In genomic region chr19:55643003-55643732, GRCh38 we compare ENCODE assay signal across 8 cellular contexts. TPM values are rescaled to one million over a fixed set of nuclear protein-coding genes. Genes with fewer than 3 reads are reported as not detected.
DNase-seq lines count a peak whose midpoint lies in the region; ATAC-seq, FAIRE-seq and TF ChIP-seq lines count a peak whose summit lies in the region.

ZNF581 (plus strand) TSS chr19:55643649; CDS start chr19:55644572, 923 bp downstream.

- peak within 1 kb of the TSS; percentile 62 to 96 for H3K4me3 ChIP-seq in esophagus (ENCODE audit: low read depth in 1 of 2, low read length in 2 of 2)
- H3K4me3 ChIP-seq in mucosa of stomach (ENCODE audit: low read length), result peak within 1 kb of the TSS; percentile 63

- peak; percentile 61 to 64 for ATAC-seq in activated T-cell treated with anti-CD3 and anti-CD28 coated beads, Interleukin-2, amount 50 U/mL, for 4 hours
- no peak for ATAC-seq in HG02970 (IDR thresholded peaks at IDR 0.05; ENCODE audit: low FRiP score, unreplicated experiment)

- peak; percentile 92 for DNase-seq in GM13977 (ENCODE audit: low spot score)
- peak; percentile 63 for DNase-seq in HTR-8/SVneo (ENCODE audit: insufficient read length, low spot score)
- peak; percentile 76 for DNase-seq in activated T-cell treated with anti-CD3 and anti-CD28 coated beads, Interleukin-2, amount 50 U/mL, for 4 hours
- DNase-seq in stimulated activated CD8-positive, alpha-beta memory T cell treated with anti-CD3 and anti-CD28 coated beads, Interleukin-7, amount 100 ng/mL, for 24 hours (ENCODE audit: low read depth), result peak; percentile 71

- peaks cover 7 to 18% of the 10 kb centered on the region in 2 donors for H3K4me1 ChIP-seq in esophagus (ENCODE audit: control insufficient read depth in 2 of 2, insufficient read depth in 2 of 2, low read length in 1 of 2)
- peaks cover 48% of the 10 kb centered on the region for H3K4me1 ChIP-seq in mucosa of stomach (ENCODE audit: control insufficient read depth, insufficient read depth, low read length)

- H3K36me3 ChIP-seq in esophagus (ENCODE audit: control insufficient read depth in 2 of 2, insufficient read depth in 2 of 2, low read length in 1 of 2), result peaks cover 0 to 11% of the 10 kb centered on the region in 2 donors
- no peaks in the 10 kb centered on the region for H3K36me3 ChIP-seq in mucosa of stomach (ENCODE audit: control insufficient read depth, insufficient read depth, low read length)

- no peaks in the 10 kb centered on the region for H3K27me3 Mint-ChIP-seq in activated T-cell treated with anti-CD3 and anti-CD28 coated beads, Interleukin-2, amount 50 U/mL, for 4 hours (ENCODE audit: low read depth)

- H3K36me3 Mint-ChIP-seq in activated T-cell treated with anti-CD3 and anti-CD28 coated beads, Interleukin-2, amount 50 U/mL, for 4 hours (ENCODE audit: insufficient read depth), result peaks cover 15% of the 10 kb centered on the region

- 2% methylated on average over 42 of the region's 42 CpGs for WGBS in esophagus, 2 donors

- peaks cover 46% of the 10 kb centered on the region for H3K4me1 Mint-ChIP-seq in activated T-cell treated with anti-CD3 and anti-CD28 coated beads, Interleukin-2, amount 50 U/mL, for 4 hours (ENCODE audit: low read depth)

- H3K9me3 ChIP-seq in esophagus (ENCODE audit: control insufficient read depth in 2 of 2, insufficient read depth in 1 of 2, low read depth in 1 of 2, low read length in 1 of 2), result no peaks in the 10 kb centered on the region
- H3K9me3 ChIP-seq in mucosa of stomach (ENCODE audit: control insufficient read depth, low read length), result no peaks in the 10 kb centered on the region

- peak within 1 kb of the TSS; percentile 96 for H3K4me3 Mint-ChIP-seq in activated T-cell treated with anti-CD3 and anti-CD28 coated beads, Interleukin-2, amount 50 U/mL, for 4 hours

- peak within 1 kb of the TSS; percentile 78 for H3K9ac ChIP-seq in mucosa of stomach (ENCODE audit: low read length)

- TF ChIP-seq CTCF in GM13977 (IDR thresholded peaks at IDR 0.05; ENCODE audit: extremely low read depth, insufficient read depth, missing control alignments), result no peak

- peak; percentile 64 for FAIRE-seq in HTR-8/SVneo (lab: Jason Lieb, UNC)

- peak within 1 kb of the TSS; percentile 86 to 88 for H3K27ac ChIP-seq in esophagus (ENCODE audit: low read depth in 2 of 2, low read length in 1 of 2)

- in situ Hi-C loops in GM13977 (cut with MboI; ENCODE audit: low pct_unique_long_range_greater_than_20kb, low sequenced_read_pairs, unreplicated experiment), result no loop called here

- H3K27me3 ChIP-seq in esophagus (ENCODE audit: control insufficient read depth in 1 of 2, insufficient read depth in 2 of 2, low read length in 2 of 2) (no peaks in the 10 kb centered on the region), mucosa of stomach (ENCODE audit: control insufficient read depth, insufficient read depth, low read length) (no peaks in the 10 kb centered on the region)

- peaks cover 3% of the 10 kb centered on the region for H3K9me3 Mint-ChIP-seq in activated T-cell treated with anti-CD3 and anti-CD28 coated beads, Interleukin-2, amount 50 U/mL, for 4 hours

TF ChIP-seq in PFSK-1, 5 proteins besides CTCF, POLR2A, EP300 and RAD21:
- TF ChIP-seq, protein P1, sequence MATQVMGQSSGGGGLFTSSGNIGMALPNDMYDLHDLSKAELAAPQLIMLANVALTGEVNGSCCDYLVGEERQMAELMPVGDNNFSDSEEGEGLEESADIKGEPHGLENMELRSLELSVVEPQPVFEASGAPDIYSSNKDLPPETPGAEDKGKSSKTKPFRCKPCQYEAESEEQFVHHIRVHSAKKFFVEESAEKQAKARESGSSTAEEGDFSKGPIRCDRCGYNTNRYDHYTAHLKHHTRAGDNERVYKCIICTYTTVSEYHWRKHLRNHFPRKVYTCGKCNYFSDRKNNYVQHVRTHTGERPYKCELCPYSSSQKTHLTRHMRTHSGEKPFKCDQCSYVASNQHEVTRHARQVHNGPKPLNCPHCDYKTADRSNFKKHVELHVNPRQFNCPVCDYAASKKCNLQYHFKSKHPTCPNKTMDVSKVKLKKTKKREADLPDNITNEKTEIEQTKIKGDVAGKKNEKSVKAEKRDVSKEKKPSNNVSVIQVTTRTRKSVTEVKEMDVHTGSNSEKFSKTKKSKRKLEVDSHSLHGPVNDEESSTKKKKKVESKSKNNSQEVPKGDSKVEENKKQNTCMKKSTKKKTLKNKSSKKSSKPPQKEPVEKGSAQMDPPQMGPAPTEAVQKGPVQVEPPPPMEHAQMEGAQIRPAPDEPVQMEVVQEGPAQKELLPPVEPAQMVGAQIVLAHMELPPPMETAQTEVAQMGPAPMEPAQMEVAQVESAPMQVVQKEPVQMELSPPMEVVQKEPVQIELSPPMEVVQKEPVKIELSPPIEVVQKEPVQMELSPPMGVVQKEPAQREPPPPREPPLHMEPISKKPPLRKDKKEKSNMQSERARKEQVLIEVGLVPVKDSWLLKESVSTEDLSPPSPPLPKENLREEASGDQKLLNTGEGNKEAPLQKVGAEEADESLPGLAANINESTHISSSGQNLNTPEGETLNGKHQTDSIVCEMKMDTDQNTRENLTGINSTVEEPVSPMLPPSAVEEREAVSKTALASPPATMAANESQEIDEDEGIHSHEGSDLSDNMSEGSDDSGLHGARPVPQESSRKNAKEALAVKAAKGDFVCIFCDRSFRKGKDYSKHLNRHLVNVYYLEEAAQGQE (IDR thresholded peaks at IDR 0.05; ENCODE audit: insufficient read depth in 1 of 2, low read depth in 2 of 2, low read length in 2 of 2), result 0 out of 4 replicates have a peak, but pooled peaks of 1 of the 2 experiments have one; percentile 23
- TF ChIP-seq SIN3A (IDR thresholded peaks at IDR 0.05; ENCODE audit: borderline replicate concordance, insufficient read depth, low read length) (peak; percentile 91; the same call in 1 of the 2 replicates), TAF1 (IDR thresholded peaks at IDR 0.05; ENCODE audit: borderline replicate concordance, insufficient read depth, low read length) (peak; percentile 70; the same call in 1 of the 2 replicates), POLR2AphosphoS5 (IDR thresholded peaks at IDR 0.05; ENCODE audit: low read depth, low read length) (peak; percentile 75), FOXP2 (optimal IDR thresholded peaks at IDR 0.05; ENCODE audit: borderline replicate concordance, extremely low read depth, extremely low read length, insufficient read depth) (peak; percentile 58)
TF ChIP-seq in PFSK-1: peak in this region for 5.

RNA-seq across cellular contexts. Expression of gene ZNF581, which starts in this region (rescaled TPM):
- 60.3 TPM for polyA plus RNA-seq in PFSK-1 (2012; ENCODE audit: insufficient read length, low read depth)
- total RNA-seq in activated T-cell treated with anti-CD3 and anti-CD28 coated beads, Interleukin-2, amount 50 U/mL, for 4 hours, result 10 to 100 TPM; 46.2 to 54.1 (median 52.7) TPM
- 10 to 100 TPM; 10.3 to 16.6 TPM for polyA plus RNA-seq in esophagus
